1 cellular context compared by ENCODE assay signal in genomic region chr12:94534278-94534677, GRCh38.
TF ChIP-seq lines count a peak whose summit lies in the region.

No MANE protein-coding gene starts in this region.

TF ChIP-seq in GM23338, 12 proteins besides CTCF, POLR2A, EP300 and RAD21 (continued from another document):
- TF ChIP-seq ZNF462 (CRISPR knock-in tag; IDR thresholded peaks at IDR 0.05) (no peak), REST (IDR thresholded peaks at IDR 0.05; ENCODE audit: unreplicated experiment) (no peak), POLR2AphosphoS5 (IDR thresholded peaks at IDR 0.05; ENCODE audit: low read depth) (no peak), EZH2phosphoT487 (IDR thresholded peaks at IDR 0.05; ENCODE audit: unreplicated experiment) (no peak)
